In genomic region chr1:241533375-241534115, GRCh38 we compare ENCODE assay signal across 12 cellular contexts. TPM values are rescaled to one million over a fixed set of nuclear protein-coding genes. Genes with fewer than 3 reads are reported as not detected.
DNase-seq lines count a peak whose midpoint lies in the region; ATAC-seq and TF ChIP-seq lines count a peak whose summit lies in the region.
"Had no signal": no experiment of that assay in that cellular context is flagged by ENCODE, and none has a peak within 500 bp of the region (broad histone marks: within the 10 kb centered on the region; RNA-seq: fewer than 3 reads in every experiment).

No MANE protein-coding gene starts in this region.

- H3K4me3 ChIP-seq in GM06990 (replicated peaks; ENCODE audit: low read depth, low read length) (peak overlapping the region; percentile 70), fibroblast of villous mesenchyme (ENCODE audit: low read depth, low read length) (no peak overlapping the region), BE2C (ENCODE audit: low read depth, low read length) (no peak overlapping the region)

- TF ChIP-seq CTCF in GM06990 (IDR thresholded peaks at IDR 0.05; ENCODE audit: insufficient read depth, low read length, poor library complexity, severe bottlenecking) (no peak), fibroblast of villous mesenchyme (IDR thresholded peaks at IDR 0.05; ENCODE audit: insufficient read depth, low read depth, low read length) (no peak), BE2C (IDR thresholded peaks at IDR 0.05; ENCODE audit: low read depth, low read length) (no peak)

- DNase-seq in GM06990 (ENCODE audit: extremely low read depth, insufficient read length) (peak; percentile 16), fibroblast of villous mesenchyme (ENCODE audit: low read depth) (peak; percentile 7), DMS79 treated with DMSO at 0.1 percent for 48 hours (lab: John Stamatoyannopoulos, UW) (no peak), BE2C (no peak), NCI-H526 treated with DMSO at 0.1 percent for 48 hours (lab: John Stamatoyannopoulos, UW) (no peak)
- DNase-seq in activated naive CD4-positive, alpha-beta T cell treated with Interleukin-2 at 50 U/mL for 16 hours: no peak
- DNase-seq: DND-41 had no signal

- H3K9me3 ChIP-seq in BE2C: no peaks in the 10 kb centered on the region; the same call in 1 of the 2 replicates
- H3K9me3 ChIP-seq: adrenal gland had no signal

- no peaks in the 10 kb centered on the region for H3K4me1 ChIP-seq in BE2C

- H3K36me3 ChIP-seq in GM06990 (ENCODE audit: control insufficient read depth, insufficient read depth, low read length) (no peaks in the 10 kb centered on the region), BE2C (no peaks in the 10 kb centered on the region)
- H3K36me3 ChIP-seq: adrenal gland had no signal

- peak; percentile 41 for ATAC-seq in GM21390 (IDR thresholded peaks at IDR 0.05; ENCODE audit: unreplicated experiment)
- peak; percentile 32 for ATAC-seq in HG03442 (IDR thresholded peaks at IDR 0.05; ENCODE audit: unreplicated experiment)

- H3K27me3 ChIP-seq in GM06990 (replicated peaks; ENCODE audit: control insufficient read depth, insufficient read depth, low read length) (no peaks in the 10 kb centered on the region), BE2C (peaks cover 33% of the 10 kb centered on the region)
- H3K27me3 ChIP-seq: adrenal gland had no signal

RNA-seq across cellular contexts. Expression of gene KMO, which starts 1.4 kb away (rescaled TPM):
- under 0.01 TPM in 1 of 2 replicates, not detected in the other for total RNA-seq in fibroblast of villous mesenchyme
- not detected for polyA plus RNA-seq in BE2C (2012; ENCODE audit: insufficient read depth, insufficient read length, low read depth)
- total RNA-seq: neural crest cell; T-helper 1 cell treated with Interleukin-12 subunit alpha and Interleukin-12 subunit beta and Interleukin-4 antibody, amounts not matched to agents 30 ng/mL and 1 ng/mL, for 36 hours had no signal

RNA-seq across cellular contexts. Expression of gene FH, which starts 14.0 kb away (rescaled TPM):
- total RNA-seq in fibroblast of villous mesenchyme: 111 and 128 TPM in 2 replicates
- 59.3 TPM for polyA plus RNA-seq in BE2C (2012; ENCODE audit: insufficient read depth, insufficient read length, low read depth)

Comparison
In these comparisons a context has a peak if more than half of its experiments do, and no peak if none do; other contexts are left out.
1. DNase-seq: peak in GM06990 (single experiment) and fibroblast of villous mesenchyme (single experiment); none in DMS79 treated with DMSO at 0.1 percent for 48 hours (single experiment), activated naive CD4-positive, alpha-beta T cell treated with Interleukin-2 at 50 U/mL for 16 hours (single experiment), BE2C (single experiment) and NCI-H526 treated with DMSO at 0.1 percent for 48 hours (single experiment).